ENCODE assay signal across 8 cellular contexts in genomic region chr17:66541461-66542182, GRCh38.
DNase-seq lines count a peak whose midpoint lies in the region; ATAC-seq, FAIRE-seq and TF ChIP-seq lines count a peak whose summit lies in the region.

No MANE protein-coding gene starts in this region.

- no TSS peak for BruUV-seq in HCT116 (replicated peaks; lab: Mats Ljungman, UMichigan)

- H3K4me2 ChIP-seq in HCT116 (ENCODE audit: low read length) = no peak overlapping the region

- H3K9me2 ChIP-seq in HCT116 (ENCODE audit: insufficient read depth) = no peaks in the 10 kb centered on the region

- H3K27me3 ChIP-seq in HCT116 (ENCODE audit: insufficient read depth, low read length) = no peaks in the 10 kb centered on the region

- H2AFZ ChIP-seq in HCT116 (ENCODE audit: low read depth, low read length, poor library complexity, severe bottlenecking) = no peak overlapping the region

- no peak for TF ChIP-seq POLR2A in HCT116 (IDR thresholded peaks at IDR 0.05; ENCODE audit: borderline replicate concordance, extremely low read depth, insufficient read depth, insufficient read length)
- no peak for TF ChIP-seq POLR2A in NB4 (IDR thresholded peaks at IDR 0.05; ENCODE audit: extremely low read depth, insufficient read length)
- TF ChIP-seq POLR2A in GM12891 (IDR thresholded peaks at IDR 0.05; ENCODE audit: low read depth, low read length) = no peak

- no peak for TF ChIP-seq RAD21 in HCT116 (IDR thresholded peaks at IDR 0.05; ENCODE audit: low read depth)

- no peak overlapping the region for H3K4me3 ChIP-seq in HCT116 (replicated peaks in 1 of 2; ENCODE audit: low read depth in 1 of 2, low read length in 2 of 2)
- H3K4me3 ChIP-seq in NB4 (ENCODE audit: low read depth, low read length) = no peak overlapping the region

- intact Hi-C loops in HCT116 (cut with micrococcal nuclease) = no loop called here

- no peak for FAIRE-seq in GM12891 (lab: Jason Lieb, UNC)

- no peaks in the 10 kb centered on the region for H3K36me3 ChIP-seq in HCT116 (ENCODE audit: control insufficient read depth in 1 of 2, insufficient read depth in 2 of 2, low read length in 2 of 2)

- H3K4me1 ChIP-seq in HCT116 (ENCODE audit: control insufficient read depth in 1 of 2, insufficient read depth in 2 of 2, low read length in 2 of 2) = peaks cover 9 to 10% of the 10 kb centered on the region in 2 experiments

- no peak overlapping the region for H3K9ac ChIP-seq in HCT116 (ENCODE audit: low read length)

- CTCF ChIA-PET in HCT116 (lab: Charles Lee) = no interaction called here

- H4K20me1 ChIP-seq in HCT116 (ENCODE audit: insufficient read depth) = no peaks in the 10 kb centered on the region

- no peak for TF ChIP-seq CTCF in HCT116 (IDR thresholded peaks at IDR 0.05 in 2 of 3, conservative IDR thresholded peaks at IDR 0.05 in 1 of 3; ENCODE audit: borderline replicate concordance in 1 of 3, insufficient read depth in 1 of 3, low read depth in 2 of 3, low read length in 2 of 3)
- no peak for TF ChIP-seq CTCF in NB4 (IDR thresholded peaks at IDR 0.05; ENCODE audit: low read depth, low read length)

- no peak for DNase-seq in HCT116 (ENCODE audit: low read depth, low spot score)
- DNase-seq in NB4 (ENCODE audit: low read depth) = peak; percentile 69
- peak; percentile 49 for DNase-seq in fibroblast of peridontal ligament (ENCODE audit: extremely low read depth)
- no peak for DNase-seq in NCI-H1436 (lab: John Stamatoyannopoulos, UW)
- no peak for DNase-seq in NCI-H446 treated with DMSO at 0.1 percent for 48 hours (lab: John Stamatoyannopoulos, UW)
- DNase-seq in stimulated activated naive CD4-positive, alpha-beta T cell treated with Interleukin-2 at 50 U/mL for 16 hours (lab: John Stamatoyannopoulos, UW) = no peak
- no peak for DNase-seq in GM12891 (ENCODE audit: insufficient read length, low spot score)

- H3K79me2 ChIP-seq in HCT116 (ENCODE audit: insufficient read depth, low read length) = no peaks in the 10 kb centered on the region

- H3K27ac ChIP-seq in HCT116 (ENCODE audit: low read depth, low read length) = no peak overlapping the region

- RAD21 ChIA-PET in HCT116 (lab: Charles Lee; ENCODE audit: low non-redundant PET in 1 of 2, low total read pairs in 2 of 2, uncharacterized antibody in 2 of 2, unreplicated experiment in 2 of 2) = no interaction called here

- peaks cover 0 to 8% of the 10 kb centered on the region in 2 experiments; a peak in 1 of 4 replicates for H3K9me3 ChIP-seq in HCT116 (ENCODE audit: control insufficient read depth in 1 of 2, insufficient read depth in 1 of 2, low read depth in 1 of 2, low read length in 2 of 2)

- POLR2A ChIA-PET in HCT116 (lab: Charles Lee) = no interaction called here

- ATAC-seq in GM18517 (IDR thresholded peaks at IDR 0.05; ENCODE audit: unreplicated experiment) (peak; percentile 87), HCT116 (no peak)

TF ChIP-seq in HCT116, 20 proteins besides CTCF, POLR2A, EP300 and RAD21:
- TF ChIP-seq EGR1 (IDR thresholded peaks at IDR 0.05; ENCODE audit: low read depth) = no peak
- TF ChIP-seq JUND (IDR thresholded peaks at IDR 0.05) = no peak
- TF ChIP-seq, protein P1, sequence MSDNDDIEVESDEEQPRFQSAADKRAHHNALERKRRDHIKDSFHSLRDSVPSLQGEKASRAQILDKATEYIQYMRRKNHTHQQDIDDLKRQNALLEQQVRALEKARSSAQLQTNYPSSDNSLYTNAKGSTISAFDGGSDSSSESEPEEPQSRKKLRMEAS (IDR thresholded peaks at IDR 0.05) = 0 out of 2 replicates have a peak, but pooled peaks have one; percentile 7
- no peak for TF ChIP-seq CBX3 (IDR thresholded peaks at IDR 0.05; ENCODE audit: low read depth)

TF ChIP-seq in GM12891, 5 proteins besides CTCF, POLR2A, EP300 and RAD21:
- TF ChIP-seq PAX5 (IDR thresholded peaks at IDR 0.05; ENCODE audit: insufficient read depth, low read length, severe bottlenecking) = no peak
- TF ChIP-seq POU2F2 (IDR thresholded peaks at IDR 0.05; ENCODE audit: low read depth, low read length) = no peak
- no peak for TF ChIP-seq POLR2AphosphoS5 (IDR thresholded peaks at IDR 0.05; ENCODE audit: low read depth, low read length)

Comparison
In these comparisons a context has a peak if more than half of its experiments do, and no peak if none do; other contexts are left out.
1. DNase-seq: peak in NB4 (single experiment) and fibroblast of peridontal ligament (single experiment); none in HCT116 (single experiment), NCI-H1436 (single experiment), NCI-H446 treated with DMSO at 0.1 percent for 48 hours (single experiment), stimulated activated naive CD4-positive, alpha-beta T cell treated with Interleukin-2 at 50 U/mL for 16 hours (single experiment) and GM12891 (single experiment).